In the genomic region with DNA sequence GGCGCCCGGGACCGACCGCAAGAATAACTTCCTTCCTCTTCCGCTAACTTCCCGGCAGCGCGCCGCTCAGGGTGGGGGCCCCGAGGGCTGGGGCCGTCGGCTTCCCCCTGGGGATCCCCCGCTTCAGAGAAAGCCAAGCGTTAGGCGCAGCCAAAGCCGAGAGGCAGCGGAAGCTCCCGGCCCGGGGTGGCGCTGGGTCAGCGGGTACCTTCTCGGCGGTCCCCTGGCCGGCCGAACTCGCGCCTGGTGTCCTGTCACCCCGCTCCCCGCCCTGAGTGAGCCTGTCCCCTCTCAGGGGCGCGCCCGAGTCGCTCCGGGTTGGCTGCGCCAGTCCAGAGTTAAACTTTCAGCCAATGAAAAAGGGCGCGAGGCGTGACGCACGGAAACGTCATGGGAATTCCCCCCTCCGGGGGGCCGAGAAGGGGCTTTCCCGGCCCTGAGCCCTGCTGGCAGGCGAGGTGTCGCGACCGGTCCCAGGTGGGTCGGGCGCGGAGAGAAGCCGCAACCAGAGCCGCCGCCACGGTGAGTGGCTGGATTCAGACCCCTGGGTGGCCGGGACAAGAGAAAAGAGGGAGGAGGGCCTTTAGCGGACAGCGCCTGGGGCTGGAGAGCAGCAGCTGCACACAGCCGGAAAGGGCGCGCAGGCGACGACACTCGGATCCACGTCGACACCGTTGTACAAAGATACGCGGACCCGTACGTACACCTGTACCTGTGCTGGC, we compare ENCODE assay signal across 8 cellular contexts. TPM values are rescaled to one million over a fixed set of nuclear protein-coding genes. Genes with fewer than 3 reads are reported as not detected.
DNase-seq lines count a peak whose midpoint lies in the region; ATAC-seq lines count a peak whose summit lies in the region.

No MANE protein-coding gene starts in this region.

- H3K4me3 Mint-ChIP-seq in activated T-cell treated with anti-CD3 and anti-CD28 coated beads, Interleukin-2, amount 50 U/mL, for 24 hours = peak overlapping the region; percentile 97

- peaks cover 46% of the 10 kb centered on the region for H3K36me3 Mint-ChIP-seq in activated T-cell treated with anti-CD3 and anti-CD28 coated beads, Interleukin-2, amount 50 U/mL, for 24 hours (ENCODE audit: low read depth)

- peak; percentile 88 for DNase-seq in COLO668 (lab: John Stamatoyannopoulos, UW; ENCODE audit: unreplicated experiment)
- peak; percentile 91 for DNase-seq in OCI-M2 (lab: John Stamatoyannopoulos, UW; ENCODE audit: unreplicated experiment)
- DNase-seq in activated T-cell treated with anti-CD3 and anti-CD28 coated beads, Interleukin-2, amount 50 U/mL, for 24 hours = peak; percentile 99
- DNase-seq in myocyte (ENCODE audit: low read depth) = peak; percentile 96
- peak; percentile 98 for DNase-seq in stimulated activated CD8-positive, alpha-beta memory T cell treated with anti-CD3 and anti-CD28 coated beads, Interleukin-7, amount 100 ng/mL, for 4 hours (ENCODE audit: low read depth in 2 of 2)

- H3K4me1 Mint-ChIP-seq in activated T-cell treated with anti-CD3 and anti-CD28 coated beads, Interleukin-2, amount 50 U/mL, for 24 hours (ENCODE audit: low read depth) = peaks cover 47% of the 10 kb centered on the region

- peak; percentile 79 for ATAC-seq in GM19372 (IDR thresholded peaks at IDR 0.05; ENCODE audit: low read depth, unreplicated experiment)
- ATAC-seq in HG03521 (IDR thresholded peaks at IDR 0.05; ENCODE audit: unreplicated experiment) = peak; percentile 77
- ATAC-seq in esophagus mucosa = peak; percentile 82

- peak overlapping the region; percentile 99 for H3K27ac Mint-ChIP-seq in activated T-cell treated with anti-CD3 and anti-CD28 coated beads, Interleukin-2, amount 50 U/mL, for 24 hours

- H3K9me3 Mint-ChIP-seq in activated T-cell treated with anti-CD3 and anti-CD28 coated beads, Interleukin-2, amount 50 U/mL, for 24 hours = no peaks in the 10 kb centered on the region

- no peaks in the 10 kb centered on the region for H3K27me3 Mint-ChIP-seq in activated T-cell treated with anti-CD3 and anti-CD28 coated beads, Interleukin-2, amount 50 U/mL, for 24 hours

RNA-seq across cellular contexts. Expression of a gene that starts 1.3 kb away (rescaled TPM):
- total RNA-seq in esophagus mucosa (10.3 TPM), myocyte (43.6 and 45.0 TPM in 2 replicates)
- 26.4 TPM for polyA plus RNA-seq in myocyte (2012)

RNA-seq across cellular contexts. Expression of a gene that starts 24.3 kb away (rescaled TPM):
- total RNA-seq in esophagus mucosa (2.0 TPM), myocyte (0.10 and 0.32 TPM in 2 replicates)
- polyA plus RNA-seq in myocyte (2012) = 2.7 TPM

RNA-seq across cellular contexts. Expression of a gene that starts 26.4 kb away (rescaled TPM):
- total RNA-seq in esophagus mucosa (9.4 TPM), myocyte (17.3 and 22.4 TPM in 2 replicates)
- 11.7 TPM for polyA plus RNA-seq in myocyte (2012)

RNA-seq across cellular contexts. Expression of a gene that starts 38.1 kb away (rescaled TPM):
- 23.7 TPM for total RNA-seq in esophagus mucosa
- 73.3 and 93.3 TPM in 2 replicates for total RNA-seq in myocyte
- 83.8 TPM for polyA plus RNA-seq in myocyte (2012)

RNA-seq across cellular contexts. Expression of a gene that starts 57.1 kb away (rescaled TPM):
- total RNA-seq in esophagus mucosa (1.6 TPM), myocyte (not detected in 2 replicates)
- not detected for polyA plus RNA-seq in myocyte (2012)

Comparison
In these comparisons a context has a peak if more than half of its experiments do, and no peak if none do; other contexts are left out.
1. Peak in every context shown above with its lines: DNase-seq and ATAC-seq.